18 cellular contexts compared by ENCODE assay signal in genomic region chr13:50577806-50578205, GRCh38.
DNase-seq lines count a peak whose midpoint lies in the region; ATAC-seq lines count a peak whose summit lies in the region.
"Had no signal": no experiment of that assay in that cellular context is flagged by ENCODE, and none has a peak within 500 bp of the region (broad histone marks: within the 10 kb centered on the region; RNA-seq: fewer than 3 reads in every experiment).

No MANE protein-coding gene starts in this region.

- no peak for ATAC-seq in HG02798 (IDR thresholded peaks at IDR 0.05; ENCODE audit: poor library complexity, unreplicated experiment)
- ATAC-seq: CD8-positive, alpha-beta T cell; GM12878 had no signal

- DNase-seq in NCI-H2227 treated with DMSO at 0.1 percent for 48 hours (lab: John Stamatoyannopoulos, UW) (peak; percentile 9), NCI-H2227 (lab: John Stamatoyannopoulos, UW; ENCODE audit: unreplicated experiment) (no peak), NCI-H82 (lab: John Stamatoyannopoulos, UW) (peak; percentile 70), NCI-H82 treated with DMSO at 0.1 percent for 48 hours (lab: John Stamatoyannopoulos, UW; ENCODE audit: unreplicated experiment) (no peak), COR-L47 (lab: John Stamatoyannopoulos, UW) (peak; percentile 5), NCI-H69 (lab: John Stamatoyannopoulos, UW) (peak; percentile 87), NK-92 (lab: John Stamatoyannopoulos, UW; ENCODE audit: unreplicated experiment) (no peak)
- DNase-seq: CD4-positive, CD25-positive, alpha-beta regulatory T cell; CD8-positive, alpha-beta T cell; DMS 273 treated with DMSO at 0.1 percent for 48 hours; DMS79; EL; GDM1; GM23248; H7; HCEC 1CT had no signal

Comparison
In these comparisons a context has a peak if more than half of its experiments do, and no peak if none do; other contexts are left out.
1. DNase-seq: peak in NCI-H2227 treated with DMSO at 0.1 percent for 48 hours (single experiment), NCI-H82 (single experiment), COR-L47 (single experiment) and NCI-H69 (single experiment); none in NCI-H2227 (single experiment), NCI-H82 treated with DMSO at 0.1 percent for 48 hours (single experiment) and NK-92 (single experiment).